7 cellular contexts compared by ENCODE assay signal in the genomic region with DNA sequence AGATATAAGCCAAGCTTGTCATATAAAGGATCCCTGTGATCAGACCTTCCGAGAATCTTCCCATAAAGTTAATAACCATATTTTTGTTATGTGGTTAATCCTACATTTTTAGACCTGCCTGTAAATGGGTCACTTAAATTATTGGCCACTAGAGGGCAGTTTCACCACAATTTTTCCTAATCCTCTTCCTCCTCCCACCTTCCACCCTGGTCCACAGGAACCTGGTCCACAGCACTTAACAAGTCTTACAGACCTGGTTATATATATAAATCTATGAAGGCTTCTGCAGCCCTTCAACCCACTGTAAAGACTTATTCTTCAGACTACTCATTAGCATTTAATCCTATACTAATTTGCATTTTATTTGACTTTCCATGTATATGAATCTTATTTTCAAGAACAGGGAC. TPM values are rescaled to one million over a fixed set of nuclear protein-coding genes. Genes with fewer than 3 reads are reported as not detected.
DNase-seq lines count a peak whose midpoint lies in the region; ATAC-seq, FAIRE-seq and TF ChIP-seq lines count a peak whose summit lies in the region.

No MANE protein-coding gene starts in this region.

- H3K9ac ChIP-seq in DND-41 (ENCODE audit: low read depth, low read length) (no peak overlapping the region), GM12878 (ENCODE audit: control insufficient read depth, insufficient read depth, low read length) (no peak overlapping the region)

- H3K27me3 ChIP-seq in DND-41 (ENCODE audit: insufficient read depth, low read length, poor library complexity) (no peaks in the 10 kb centered on the region), H7 (ENCODE audit: control insufficient read depth, insufficient read depth, low read length) (no peaks in the 10 kb centered on the region), GM12878 (replicated peaks in 1 of 2; ENCODE audit: control insufficient read depth in 2 of 2, insufficient read depth in 2 of 2, low read length in 1 of 2) (no peaks in the 10 kb centered on the region), vagina (no peaks in the 10 kb centered on the region)

- H3K36me3 ChIP-seq in DND-41 (ENCODE audit: insufficient read depth, low read length) (peaks cover 11% of the 10 kb centered on the region), H7 (replicated peaks; ENCODE audit: control insufficient read depth, insufficient read depth, low read length) (no peaks in the 10 kb centered on the region), GM12878 (ENCODE audit: control insufficient read depth in 2 of 2, insufficient read depth in 2 of 2, low read length in 1 of 2) (no peaks in the 10 kb centered on the region; a peak in 1 of 4 replicates), vagina (no peaks in the 10 kb centered on the region)

- DNase-seq in DND-41, result peak; percentile 38
- peak; percentile 69 for DNase-seq in H7
- peak; percentile 24 for DNase-seq in NCI-H526 treated with DMSO at 0.1 percent for 48 hours (lab: John Stamatoyannopoulos, UW)
- DNase-seq in GM12878 (ENCODE audit: low read depth, low spot score), result no peak
- peak; percentile 29 for DNase-seq in kidney glomerular epithelial cell (lab: John Stamatoyannopoulos, UW)
- no peak for DNase-seq in vagina (ENCODE audit: extremely low spot score in 2 of 2)

- CTCF ChIA-PET in GM12878 (lab: Yijun Ruan, JAX), result interaction anchor here (0.7 to 3.2 kb wide), 21 partner anchors 9 to 596 kb away, joined by 3 to 18 read pairs (median 4); a partner anchor contains a TSS

- RAD21 ChIA-PET in GM12878 (lab: Charles Lee; ENCODE audit: unreplicated experiment), result interaction anchor here (0.9 to 2.2 kb wide), 2 partner anchors 87 to 90 kb away, joined by 4 to 9 read pairs; no protein-coding TSS in a partner anchor

- H3K9me3 ChIP-seq in DND-41 (ENCODE audit: insufficient read depth, low read length, severe bottlenecking), result no peaks in the 10 kb centered on the region
- no peaks in the 10 kb centered on the region for H3K9me3 ChIP-seq in GM12878 (replicated peaks; ENCODE audit: control insufficient read depth, insufficient read depth, low read length)
- H3K9me3 ChIP-seq in vagina, result no peaks in the 10 kb centered on the region

- no peak overlapping the region for H2AFZ ChIP-seq in DND-41 (ENCODE audit: low read depth, low read length)
- no peak overlapping the region for H2AFZ ChIP-seq in GM12878 (ENCODE audit: control insufficient read depth, low read depth, low read length)

- H3K27ac ChIP-seq in DND-41 (ENCODE audit: low read length), result no peak overlapping the region
- no peak overlapping the region for H3K27ac ChIP-seq in GM12878 (ENCODE audit: control insufficient read depth, insufficient read depth)
- H3K27ac ChIP-seq in vagina, result no peak overlapping the region

- TF ChIP-seq POLR2A in GM12878 (IDR thresholded peaks at IDR 0.05; ENCODE audit: low read depth, low read length), result no peak
- no peak for TF ChIP-seq POLR2A in vagina (IDR thresholded peaks at IDR 0.05)

- H3K79me2 ChIP-seq in DND-41 (ENCODE audit: insufficient read depth, low read length) (no peaks in the 10 kb centered on the region), GM12878 (ENCODE audit: control insufficient read depth, insufficient read depth, low read length) (no peaks in the 10 kb centered on the region)

- no peak for TF ChIP-seq EP300 in GM12878 (IDR thresholded peaks at IDR 0.05; ENCODE audit: borderline replicate concordance in 1 of 2, control insufficient read depth in 1 of 2, low read depth in 2 of 2, low read length in 2 of 2)

- ATAC-seq in DND-41 (ENCODE audit: insufficient read depth, low read depth) (peak; percentile 84), GM12878 (peak; percentile 54; the same call in 1 of the 3 replicates), HG03469 (IDR thresholded peaks at IDR 0.05; ENCODE audit: unreplicated experiment) (no peak)

- whole genome bisulfite sequencing in GM12878 (ENCODE audit: insufficient coverage, insufficient replicate concordance, low lambda C conversion rate, missing lambda C conversion rate), result 0% methylated on average over 1 of the region's 1 CpG

- POLR2A ChIA-PET in GM12878 (lab: Charles Lee), result no interaction called here

- in situ Hi-C loops in GM12878 (cut with MboI), result no loop called here

- H3K4me1 ChIP-seq in DND-41 (ENCODE audit: insufficient read depth, low read length), result no peaks in the 10 kb centered on the region
- no peaks in the 10 kb centered on the region for H3K4me1 ChIP-seq in GM12878 (ENCODE audit: control insufficient read depth, insufficient read depth, low read length)
- no peaks in the 10 kb centered on the region for H3K4me1 ChIP-seq in vagina

- BruUV-seq in GM12878 (replicated peaks; lab: Mats Ljungman, UMichigan), result no TSS peak

- H3K4me3 ChIP-seq in DND-41 (ENCODE audit: low read depth in 1 of 2, low read length in 2 of 2) (no peak overlapping the region), H7 (ENCODE audit: insufficient read depth, low read depth, low read length) (no peak overlapping the region), GM12878 (no peak overlapping the region), vagina (no peak overlapping the region)

- SMC1A ChIA-PET in GM12878 (lab: Charles Lee; ENCODE audit: uncharacterized antibody, unreplicated experiment), result interaction anchor here (0.8 to 2.0 kb wide), 6 partner anchors 21 to 153 kb away, joined by 3 to 17 read pairs (median 4); a partner anchor contains a TSS

- FAIRE-seq in GM12878 (lab: Jason Lieb, UNC), result peak; percentile 66

- peak; percentile 77 for TF ChIP-seq CTCF in DND-41 (IDR thresholded peaks at IDR 0.05; ENCODE audit: borderline replicate concordance, extremely low read depth, low read length, poor library complexity, severe bottlenecking)
- TF ChIP-seq CTCF in GM12878 (IDR thresholded peaks at IDR 0.05 in 2 of 3, conservative IDR thresholded peaks at IDR 0.05 in 1 of 3; ENCODE audit: control insufficient read depth in 2 of 3, extremely low read depth in 1 of 3, insufficient read depth in 1 of 3, low read depth in 3 of 3, low read length in 3 of 3), result peak; percentile 41 to 59 (median 44); a peak in 5 of 6 replicates
- TF ChIP-seq CTCF in vagina (IDR thresholded peaks at IDR 0.05), result peak in 2 of 3 experiments; percentile 41 to 53

- H4K20me1 ChIP-seq in DND-41 (ENCODE audit: insufficient read depth, low read length) (no peaks in the 10 kb centered on the region; the same call in 1 of the 2 replicates), GM12878 (ENCODE audit: control insufficient read depth, insufficient read depth) (no peaks in the 10 kb centered on the region)

- H3K4me2 ChIP-seq in DND-41 (ENCODE audit: insufficient read depth, low read length), result no peak overlapping the region
- no peak overlapping the region for H3K4me2 ChIP-seq in GM12878 (ENCODE audit: control insufficient read depth, insufficient read depth)

- intact Hi-C loops in GM12878 (cut with micrococcal nuclease; ENCODE audit: unreplicated experiment) (loop anchor here (2.0 to 5.0 kb wide), 3 partner anchors 91 to 264 kb away; no protein-coding TSS in a partner anchor), vagina (cut with DNase I) (no loop called here)

- peak; percentile 58 for TF ChIP-seq RAD21 in GM12878 (IDR thresholded peaks at IDR 0.05; ENCODE audit: insufficient read depth, low read depth, low read length)

TF ChIP-seq in GM12878, 131 proteins besides CTCF, POLR2A, EP300 and RAD21:
- peak; percentile 42; the same call in 1 of the 2 replicates for TF ChIP-seq SMC3 (IDR thresholded peaks at IDR 0.05; ENCODE audit: borderline replicate concordance, low read length)
- TF ChIP-seq RUNX3 (IDR thresholded peaks at IDR 0.05; ENCODE audit: low read length), result peak; percentile 43; the same call in 1 of the 2 replicates
- no peak for TF ChIP-seq IKZF1 (conservative IDR thresholded peaks at IDR 0.05)

RNA-seq across cellular contexts. Expression of a gene that starts 28.3 kb away (rescaled TPM):
- 71.4 and 79.1 TPM in 2 replicates for total RNA-seq in H7 (2014; rRNA removed; shearing (Covaris generic))
- 42.0 and 42.2 TPM in 2 replicates for total RNA-seq in GM12878 (2013; cell fraction: nucleolus; rRNA removed)
- 18.0 and 20.7 TPM in 2 replicates for total RNA-seq in GM12878 (2014; rRNA removed)
- total RNA-seq in GM12878 (2014; rRNA removed; fragmentation: Illumina TruSeq; extraction: Trizol), result 20.9 and 22.0 TPM in 2 replicates
- 25.6 and 25.7 TPM in 2 replicates for total RNA-seq in GM12878 (2021)
- 9.4 TPM for polyA plus RNA-seq in GM12878 (2011; ENCODE audit: low read depth)
- 29.0 and 43.5 TPM in 2 replicates for polyA plus RNA-seq in GM12878 (2011; rRNA removed)
- polyA plus RNA-seq in GM12878 (2011; cell fraction: cytosol; rRNA removed), result 14.7 and 17.7 TPM in 2 replicates
- polyA plus RNA-seq in GM12878 (2011; cell fraction: nucleus; rRNA removed), result 20.2 and 21.8 TPM in 2 replicates
- polyA plus RNA-seq in GM12878 (2012), result 11.5 and 16.5 TPM in 2 replicates
- 23.7 and 26.2 TPM in 2 replicates for polyA plus RNA-seq in GM12878 (2014; fragmentation: Illumina TruSeq; extraction: Trizol)
- polyA plus RNA-seq in GM12878 (2014; fragmentation: Nextera tagmentation; extraction: Ambion mirVana), result 10 to 100 TPM in 1 of 2 experiments, 1 to 10 TPM in 1; 7.5 to 12.6 TPM
- 19.0 and 24.8 TPM in 2 replicates for polyA plus RNA-seq in GM12878 (2014; rRNA removed)
- polyA plus RNA-seq in GM12878 (2016; fragmentation: Nextera tagmentation; extraction: Ambion mirVana), result 10 to 100 TPM; 26.7 to 29.9 TPM
- polyA minus RNA-seq in GM12878 (2011; rRNA and poly(A)+ RNA removed), result 16.8 and 23.3 TPM in 2 replicates
- 13.7 and 16.4 TPM in 2 replicates for polyA minus RNA-seq in GM12878 (2011; cell fraction: cytosol; rRNA and poly(A)+ RNA removed)
- 15.2 and 18.7 TPM in 2 replicates for polyA minus RNA-seq in GM12878 (2011; cell fraction: nucleus; rRNA and poly(A)+ RNA removed)
- 23.1 TPM for total RNA-seq in vagina

RNA-seq across cellular contexts. Expression of a gene that starts 58.3 kb away (rescaled TPM):
- 2.0 and 2.5 TPM in 2 replicates for total RNA-seq in H7 (2014; rRNA removed; shearing (Covaris generic))
- total RNA-seq in GM12878 (2013; cell fraction: nucleolus; rRNA removed), result 9.6 and 11.9 TPM in 2 replicates
- 1.0 TPM in 2 replicates for total RNA-seq in GM12878 (2014; rRNA removed)
- 0.60 and 1.0 TPM in 2 replicates for total RNA-seq in GM12878 (2014; rRNA removed; fragmentation: Illumina TruSeq; extraction: Trizol)
- total RNA-seq in GM12878 (2021), result 1.0 and 1.2 TPM in 2 replicates
- 0.28 TPM for polyA plus RNA-seq in GM12878 (2011; ENCODE audit: low read depth)
- 0.73 and 0.75 TPM in 2 replicates for polyA plus RNA-seq in GM12878 (2011; rRNA removed)
- polyA plus RNA-seq in GM12878 (2011; cell fraction: cytosol; rRNA removed), result 0.36 and 0.48 TPM in 2 replicates
- polyA plus RNA-seq in GM12878 (2011; cell fraction: nucleus; rRNA removed), result 1.3 and 1.4 TPM in 2 replicates
- 0.57 and 0.58 TPM in 2 replicates for polyA plus RNA-seq in GM12878 (2012)
- polyA plus RNA-seq in GM12878 (2014; fragmentation: Illumina TruSeq; extraction: Trizol), result 0.51 and 0.60 TPM in 2 replicates
- polyA plus RNA-seq in GM12878 (2014; fragmentation: Nextera tagmentation; extraction: Ambion mirVana), result under 1 TPM; 0.13 to 0.16 TPM
- 0.46 and 0.99 TPM in 2 replicates for polyA plus RNA-seq in GM12878 (2014; rRNA removed)
- polyA plus RNA-seq in GM12878 (2016; fragmentation: Nextera tagmentation; extraction: Ambion mirVana), result under 1 TPM; 0.04 to 0.66 TPM
- 0.77 and 1.1 TPM in 2 replicates for polyA minus RNA-seq in GM12878 (2011; rRNA and poly(A)+ RNA removed)
- polyA minus RNA-seq in GM12878 (2011; cell fraction: cytosol; rRNA and poly(A)+ RNA removed), result not detected in 2 replicates
- 0.85 and 1.1 TPM in 2 replicates for polyA minus RNA-seq in GM12878 (2011; cell fraction: nucleus; rRNA and poly(A)+ RNA removed)
- total RNA-seq in vagina, result 15.7 TPM

Comparison
In these comparisons a context has a peak if more than half of its experiments do, and no peak if none do; other contexts are left out.
1. DNase-seq: peak in DND-41 (single experiment), H7 (single experiment), NCI-H526 treated with DMSO at 0.1 percent for 48 hours (single experiment) and kidney glomerular epithelial cell (single experiment); none in GM12878 (single experiment) and vagina (0 of 2).
2. Peak in every context shown above with its lines, with median percentiles within 50 percentile points of each other: CTCF ChIP-seq.